8 cellular contexts compared by ENCODE assay signal in the genomic region with DNA sequence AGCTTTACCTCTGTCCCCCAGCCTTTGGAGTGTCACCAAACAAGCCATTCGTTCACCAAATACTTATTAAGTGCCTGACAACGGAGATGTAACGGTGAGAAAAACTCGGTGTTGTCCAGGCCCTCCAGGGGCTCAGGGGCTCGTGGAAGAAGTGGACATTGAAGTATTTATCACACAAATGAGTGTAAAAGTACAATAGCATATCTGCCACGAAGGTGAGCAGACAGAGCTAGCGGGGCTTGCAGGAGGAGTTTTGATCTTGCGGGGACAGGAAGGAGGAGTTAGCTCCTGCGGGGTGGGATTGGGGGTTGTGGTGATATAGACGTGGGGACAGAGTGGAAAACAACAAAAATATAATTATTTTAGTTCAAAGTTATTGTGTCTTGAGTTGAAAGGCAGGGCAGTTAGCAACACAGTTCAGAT. TPM values are rescaled to one million over a fixed set of nuclear protein-coding genes. Genes with fewer than 3 reads are reported as not detected.
DNase-seq lines count a peak whose midpoint lies in the region; ATAC-seq and TF ChIP-seq lines count a peak whose summit lies in the region.
"Not testable (repeated sequence)": the region's sequence is repeated elsewhere in the genome, so short reads cannot be mapped to it uniquely, and the experiment has no call there.

No MANE protein-coding gene starts in this region.

- not testable (repeated sequence) for H3K9me3 ChIP-seq in CD4-positive, alpha-beta memory T cell (ENCODE audit: control insufficient read depth in 1 of 2, low read length in 2 of 2); Karpas-422 (ENCODE audit: low read length); right lobe of liver; ovary; testis

- H3K9me2 ChIP-seq in Karpas-422 (replicated peaks; ENCODE audit: insufficient read depth, low read length) = not testable (repeated sequence)

- TF ChIP-seq EP300 in ovary (IDR thresholded peaks at IDR 0.05) = not testable (repeated sequence)

- peak overlapping the region; percentile 44 to 100 (median 94) for H3K27ac Mint-ChIP-seq in CD4-positive, alpha-beta memory T cell
- H3K27ac Mint-ChIP-seq in activated B cell treated with CpG ODN at 0.5 μM for 24 hours = peak overlapping the region; percentile 100
- peak overlapping the region; percentile 75 to 100 (median 96) for H3K27ac Mint-ChIP-seq in brain

- TF ChIP-seq POLR2A in right lobe of liver (IDR thresholded peaks at IDR 0.05); ovary (IDR thresholded peaks at IDR 0.05); testis (IDR thresholded peaks at IDR 0.05): not testable (repeated sequence)

- H3K9ac ChIP-seq in Karpas-422 (ENCODE audit: low read length) = peak overlapping the region; percentile 96

- peak overlapping the region; percentile 96; the same call in 1 of the 2 replicates for H2AFZ ChIP-seq in Karpas-422 (ENCODE audit: low read length)

- CTCF ChIA-PET in CD4-positive, alpha-beta memory T cell (lab: Charles Lee; ENCODE audit: partially characterized antibody) = interaction anchor here (1.2 kb wide), 1 partner anchor 15 kb away, joined by 3 read pairs; no protein-coding TSS in a partner anchor
- CTCF ChIA-PET in activated B cell treated with CpG ODN at 0.5 μM for 24 hours (lab: Charles Lee) = not testable (repeated sequence)

- TF ChIP-seq CTCF in activated B cell treated with CpG ODN at 0.5 μM for 24 hours (IDR thresholded peaks at IDR 0.05); brain (conservative IDR thresholded peaks at IDR 0.05); fibroblast of mammary gland (conservative IDR thresholded peaks at IDR 0.05; ENCODE audit: control insufficient read depth, insufficient read depth, low read depth, low read length); right lobe of liver (IDR thresholded peaks at IDR 0.05); ovary (IDR thresholded peaks at IDR 0.05); testis (IDR thresholded peaks at IDR 0.05): not testable (repeated sequence)

- H3K4me3 Mint-ChIP-seq in CD4-positive, alpha-beta memory T cell = peak overlapping the region; percentile 96 to 100 (median 98)
- peak overlapping the region; percentile 98 for H3K4me3 Mint-ChIP-seq in activated B cell treated with CpG ODN at 0.5 μM for 24 hours
- peak overlapping the region; percentile 94 to 96 (median 94) for H3K4me3 Mint-ChIP-seq in brain

- H3K4me3 ChIP-seq in CD4-positive, alpha-beta memory T cell (ENCODE audit: low read length in 2 of 2) = peak overlapping the region in 1 of 2 donors; percentile 23
- H3K4me3 ChIP-seq in Karpas-422 (ENCODE audit: low read length) (peak overlapping the region; percentile 99), fibroblast of mammary gland (ENCODE audit: control insufficient read depth, low read depth, low read length) (peak overlapping the region; percentile 56), right lobe of liver (peak overlapping the region; percentile 48 to 84 (median 65)), ovary (peak overlapping the region; percentile 55), testis (peak overlapping the region; percentile 74 to 75)

- not testable (repeated sequence) for H3K36me3 Mint-ChIP-seq in CD4-positive, alpha-beta memory T cell; brain
- H3K36me3 Mint-ChIP-seq in activated B cell treated with CpG ODN at 0.5 μM for 24 hours (ENCODE audit: low read depth) = peaks cover 15% of the 10 kb centered on the region

- not testable (repeated sequence) for H3K27me3 Mint-ChIP-seq in CD4-positive, alpha-beta memory T cell; activated B cell treated with CpG ODN at 0.5 μM for 24 hours; brain

- not testable (repeated sequence) for H3K27me3 ChIP-seq in CD4-positive, alpha-beta memory T cell (ENCODE audit: insufficient read depth, low read length); Karpas-422 (ENCODE audit: low read length); right lobe of liver; ovary; testis

- H3K36me3 ChIP-seq in CD4-positive, alpha-beta memory T cell (ENCODE audit: insufficient read depth, low read length); Karpas-422 (ENCODE audit: insufficient read depth, low read length); right lobe of liver; ovary; testis (ENCODE audit: low read depth, missing control alignments): not testable (repeated sequence)

- H3K79me2 ChIP-seq in Karpas-422 (ENCODE audit: low read length) = peaks cover 11% of the 10 kb centered on the region

- H3K4me1 ChIP-seq in CD4-positive, alpha-beta memory T cell (ENCODE audit: insufficient read depth, low read length); Karpas-422 (ENCODE audit: low read length); right lobe of liver; ovary (ENCODE audit: insufficient read depth); testis: not testable (repeated sequence)

- ATAC-seq in activated B cell treated with CpG ODN at 0.5 μM for 24 hours (ENCODE audit: low read depth); right lobe of liver: not testable (repeated sequence)

- H3K4me1 Mint-ChIP-seq in CD4-positive, alpha-beta memory T cell = peaks cover 10 to 27% (median 12%) of the 10 kb centered on the region in 4 donors
- peaks cover 23% of the 10 kb centered on the region for H3K4me1 Mint-ChIP-seq in activated B cell treated with CpG ODN at 0.5 μM for 24 hours
- H3K4me1 Mint-ChIP-seq in brain = peaks cover 32% of the 10 kb centered on the region

- WGBS in right lobe of liver (ENCODE audit: insufficient coverage, low coverage, low lambda C conversion rate, missing lambda C conversion rate) = 6% methylated on average over 10 of the region's 10 CpGs
- whole genome bisulfite sequencing in ovary, 3 donors = 11 to 17% (median 15%) methylated on average over 10 of the region's 10 CpGs
- WGBS in testis, 2 donors = 11 to 25% methylated on average over 10 of the region's 10 CpGs

- not testable (repeated sequence) for H3K9me3 Mint-ChIP-seq in CD4-positive, alpha-beta memory T cell; activated B cell treated with CpG ODN at 0.5 μM for 24 hours; brain

- H3K4me2 ChIP-seq in Karpas-422 (ENCODE audit: low read depth, low read length, poor library complexity, severe bottlenecking) = peak overlapping the region; percentile 96

- not testable (repeated sequence) for H4K20me1 ChIP-seq in Karpas-422 (ENCODE audit: insufficient read depth, low read depth, low read length)

- POLR2A ChIA-PET in CD4-positive, alpha-beta memory T cell (lab: Charles Lee; ENCODE audit: partially characterized antibody) = interaction anchor here (1.1 to 2.0 kb wide), 3 partner anchors 67 to 781 kb away, joined by 3 to 10 read pairs (median 5); partner anchors contain the start of gene ATP2C1
- POLR2A ChIA-PET in activated B cell treated with CpG ODN at 0.5 μM for 24 hours (lab: Charles Lee) = interaction anchor here (0.9 to 2.2 kb wide), 3 partner anchors 18 to 992 kb away, joined by 3 to 15 read pairs (median 3); no protein-coding TSS in a partner anchor

- DNase-seq in CD4-positive, alpha-beta memory T cell = peak in 1 of 5 donors; percentile 50
- peak; percentile 56 for DNase-seq in Karpas-422
- not testable (repeated sequence) for DNase-seq in activated B cell treated with CpG ODN at 0.5 μM for 24 hours; fibroblast of mammary gland (ENCODE audit: low read depth); right lobe of liver; ovary; testis

- H3K27ac ChIP-seq in CD4-positive, alpha-beta memory T cell (ENCODE audit: low read depth, low read length) = peak overlapping the region; percentile 82
- H3K27ac ChIP-seq in Karpas-422 (ENCODE audit: low read length) (peak overlapping the region; percentile 75), right lobe of liver (peak overlapping the region; percentile 38 to 64 (median 53)), ovary (peak overlapping the region; percentile 91 to 93), testis (peak overlapping the region; percentile 90 to 93)

- intact Hi-C loops in CD4-positive, alpha-beta memory T cell (cut with micrococcal nuclease) = loop anchor here (5.0 kb wide), 2 partner anchors 485 to 1270 kb away; partner anchors contain the start of gene NUDT16
- intact Hi-C loops in activated B cell treated with CpG ODN at 0.5 μM for 24 hours (cut with micrococcal nuclease) = loop anchor here (1.0 to 10.0 kb wide), 7 partner anchors 219 to 1460 kb away; partner anchors contain the start of genes ASTE1, CNBP, NEK11 and PIK3R4
- intact Hi-C loops in right lobe of liver (cut with DNase I); ovary (cut with DNase I); testis (cut with DNase I; ENCODE audit: low total_unique reads): not testable (repeated sequence)

RNA-seq across cellular contexts. Expression of gene ALG1L2, which starts 31.0 kb away (rescaled TPM):
- total RNA-seq in CD4-positive, alpha-beta memory T cell = 1 to 10 TPM; 1.5 to 2.2 TPM
- polyA plus RNA-seq in CD4-positive, alpha-beta memory T cell = not detected
- not detected in 2 replicates for total RNA-seq in Karpas-422 (2014; rRNA removed; shearing (Covaris generic); ENCODE audit: low replicate concordance)
- total RNA-seq in activated B cell treated with CpG ODN at 0.5 μM for 24 hours = 3.5 and 4.6 TPM in 2 replicates
- polyA plus RNA-seq in brain (ENCODE audit: insufficient read depth, low read depth, low replicate concordance) = not detected
- total RNA-seq in right lobe of liver = 1 to 10 TPM in 1 of 6 experiments, under 1 TPM in 1, not detected in 4; 0.61 to 1.3 TPM
- 1 to 10 TPM in 3 of 7 donors, under 1 TPM in 2, not detected in 2; 0.54 to 3.5 (median 1.5) TPM for total RNA-seq in ovary
- not detected for polyA plus RNA-seq in ovary
- not detected for total RNA-seq in testis
- polyA plus RNA-seq in testis (ENCODE audit: insufficient read depth, low read depth, low replicate concordance) = not detected
